ENCODE assay signal across 14 cellular contexts in the genomic region with DNA sequence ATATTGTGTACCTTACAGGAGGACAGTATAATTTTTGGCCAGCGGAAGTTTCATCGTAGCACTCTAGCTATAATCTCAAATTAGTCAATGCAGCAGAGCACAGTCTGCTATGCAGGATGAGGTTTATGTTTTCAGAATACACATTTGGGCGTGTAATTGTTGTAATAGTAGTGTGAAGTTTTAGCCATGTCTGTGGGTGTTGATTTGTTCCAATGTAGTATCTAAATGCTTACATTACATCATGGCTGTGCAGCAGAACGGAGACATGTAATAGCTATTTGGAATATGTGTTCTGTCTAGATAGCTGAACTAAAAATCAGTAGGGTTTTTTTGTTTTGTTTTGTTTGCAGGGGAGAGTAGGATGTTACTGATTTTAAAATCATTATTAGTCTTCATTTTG.
DNase-seq lines count a peak whose midpoint lies in the region; ATAC-seq and TF ChIP-seq lines count a peak whose summit lies in the region.
"Had no signal": no experiment of that assay in that cellular context is flagged by ENCODE, and none has a peak within 500 bp of the region (broad histone marks: within the 10 kb centered on the region; RNA-seq: fewer than 3 reads in every experiment).

No MANE protein-coding gene starts in this region.

- no peaks in the 10 kb centered on the region for H3K36me3 ChIP-seq in mammary epithelial cell (ENCODE audit: insufficient read depth, low read length)
- H3K36me3 ChIP-seq: heart right ventricle had no signal

- dilution Hi-C loops in mammary epithelial cell (cut with HindIII; ENCODE audit: low sequenced_read_pairs): no loop called here

- BruUV-seq in mammary epithelial cell (replicated peaks; lab: Mats Ljungman, UMichigan): no TSS peak

- in situ Hi-C loops in mammary epithelial cell (cut with MboI; ENCODE audit: low sequenced_read_pairs in 2 of 2): no loop called here

- WGBS in mammary epithelial cell (ENCODE audit: low coverage, missing lambda C conversion rate): 81% methylated on average over 4 of the region's 4 CpGs

- peak overlapping the region; percentile 86 for H3K27ac ChIP-seq in mammary epithelial cell (ENCODE audit: insufficient read depth, low read depth, low read length)
- H3K27ac ChIP-seq: heart right ventricle, HL-60 had no signal

- H3K4me1 ChIP-seq in mammary epithelial cell (ENCODE audit: insufficient read depth, low read length): peaks cover 42% of the 10 kb centered on the region
- H3K4me1 ChIP-seq: heart right ventricle had no signal

- no peak for ATAC-seq in HG02973 (IDR thresholded peaks at IDR 0.05; ENCODE audit: unreplicated experiment)
- no peak for ATAC-seq in HG03135 (IDR thresholded peaks at IDR 0.05; ENCODE audit: unreplicated experiment)
- ATAC-seq: heart right ventricle had no signal

- H3K36me3 Mint-ChIP-seq in HFFc6 (ENCODE audit: low read depth) (no peaks in the 10 kb centered on the region), osteocyte (ENCODE audit: unreplicated experiment) (no peaks in the 10 kb centered on the region)
- H3K36me3 Mint-ChIP-seq: activated naive CD4-positive, alpha-beta T cell treated with anti-CD3 and anti-CD28 coated beads, Interleukin-2, amount 50 U/mL, for 24 hours had no signal

- peak overlapping the region; percentile 65 for H3K4me2 ChIP-seq in mammary epithelial cell (ENCODE audit: insufficient read depth, low read depth, low read length)

- no peaks in the 10 kb centered on the region for H4K20me1 ChIP-seq in mammary epithelial cell (ENCODE audit: insufficient read depth, low read length)

- peaks cover 44% of the 10 kb centered on the region for H3K4me1 Mint-ChIP-seq in HFFc6 (ENCODE audit: low read depth)
- peaks cover 36% of the 10 kb centered on the region for H3K4me1 Mint-ChIP-seq in osteocyte (ENCODE audit: unreplicated experiment)
- H3K4me1 Mint-ChIP-seq: activated naive CD4-positive, alpha-beta T cell treated with anti-CD3 and anti-CD28 coated beads, Interleukin-2, amount 50 U/mL, for 24 hours had no signal

- H3K4me3 Mint-ChIP-seq in HFFc6 (peak overlapping the region; percentile 80), osteocyte (ENCODE audit: unreplicated experiment) (peak overlapping the region; percentile 38)
- H3K4me3 Mint-ChIP-seq: activated naive CD4-positive, alpha-beta T cell treated with anti-CD3 and anti-CD28 coated beads, Interleukin-2, amount 50 U/mL, for 24 hours had no signal

- H3K79me2 ChIP-seq in mammary epithelial cell (ENCODE audit: insufficient read depth, low read length): no peaks in the 10 kb centered on the region

- H3K9ac ChIP-seq in mammary epithelial cell (ENCODE audit: insufficient read depth, low read length): peak overlapping the region; percentile 47

- no peaks in the 10 kb centered on the region for H3K9me3 ChIP-seq in mammary epithelial cell (replicated peaks; ENCODE audit: insufficient read depth, low read length)
- H3K9me3 ChIP-seq: heart right ventricle had no signal

- peak overlapping the region; percentile 40 for H2AFZ ChIP-seq in mammary epithelial cell (ENCODE audit: low read depth, low read length)

- intact Hi-C loops in mammary epithelial cell (cut with micrococcal nuclease): loop anchor here (2.0 kb wide), 1 partner anchor 68 kb away; no protein-coding TSS in a partner anchor

- H3K27ac Mint-ChIP-seq in HFFc6: peak overlapping the region; percentile 87
- H3K27ac Mint-ChIP-seq in osteocyte (ENCODE audit: unreplicated experiment): peak overlapping the region; percentile 85
- H3K27ac Mint-ChIP-seq: activated naive CD4-positive, alpha-beta T cell treated with anti-CD3 and anti-CD28 coated beads, Interleukin-2, amount 50 U/mL, for 24 hours; progenitor cell of endocrine pancreas had no signal

- no peak for TF ChIP-seq CTCF in HFFc6 (IDR thresholded peaks at IDR 0.05)
- TF ChIP-seq CTCF in mammary epithelial cell (conservative IDR thresholded peaks at IDR 0.05 in 1 of 2, IDR thresholded peaks at IDR 0.05 in 1 of 2; ENCODE audit: extremely low read depth in 1 of 2, insufficient read depth in 1 of 2, low read depth in 1 of 2, low read length in 2 of 2): no peak
- no peak for TF ChIP-seq CTCF in osteocyte (IDR thresholded peaks at IDR 0.05)

- no peaks in the 10 kb centered on the region for H3K27me3 ChIP-seq in mammary epithelial cell (ENCODE audit: insufficient read depth, low read length)

- DNase-seq in NCI-H2196 treated with DMSO at 0.1 percent for 48 hours (lab: John Stamatoyannopoulos, UW; ENCODE audit: unreplicated experiment): peak; percentile 25
- no peak for DNase-seq in NCI-H2196 (lab: John Stamatoyannopoulos, UW; ENCODE audit: unreplicated experiment)
- no peak for DNase-seq in HFFc6
- no peak for DNase-seq in mammary epithelial cell
- no peak for DNase-seq in osteocyte (ENCODE audit: extremely low spot score, unreplicated experiment)
- no peak for DNase-seq in activated T-cell treated with anti-CD3 and anti-CD28 coated beads, Interleukin-2, amount 50 U/mL, for 48 hours
- DNase-seq: central memory CD4-positive, alpha-beta T cell; heart right ventricle; KG1 had no signal

- no peaks in the 10 kb centered on the region for H3K27me3 Mint-ChIP-seq in HFFc6 (ENCODE audit: insufficient read depth)
- H3K27me3 Mint-ChIP-seq in osteocyte (ENCODE audit: unreplicated experiment): no peaks in the 10 kb centered on the region

- H3K9me3 Mint-ChIP-seq in HFFc6 (no peaks in the 10 kb centered on the region), osteocyte (ENCODE audit: unreplicated experiment) (no peaks in the 10 kb centered on the region)

- CTCF ChIA-PET in mammary epithelial cell (lab: Charles Lee; ENCODE audit: low non-redundant PET): no interaction called here

- H3K4me3 ChIP-seq in mammary epithelial cell (replicated peaks in 1 of 3; ENCODE audit: insufficient read depth in 1 of 3, low read depth in 2 of 3, low read length in 3 of 3): no peak overlapping the region
- H3K4me3 ChIP-seq: heart right ventricle had no signal
